29 cellular contexts compared by ENCODE assay signal in the genomic region with DNA sequence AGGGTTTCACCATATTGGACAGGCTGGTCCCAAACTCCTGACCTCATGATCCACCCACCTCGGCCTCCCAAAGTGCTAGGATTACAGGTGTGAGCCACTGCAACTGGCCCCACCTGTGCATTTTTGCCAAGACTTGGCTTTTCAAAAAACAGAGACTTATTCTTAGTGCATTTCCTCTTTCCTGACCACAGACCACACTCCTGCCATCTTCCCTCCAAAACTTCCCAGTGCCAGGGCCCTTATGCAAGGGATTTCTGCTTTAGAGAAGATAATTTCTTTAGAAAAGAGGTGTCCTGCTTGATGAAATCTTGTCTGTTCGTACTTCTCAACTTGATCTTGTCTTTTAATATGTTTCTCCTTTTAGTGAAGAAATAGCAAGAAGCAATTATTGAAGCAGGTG.
"Had no signal": no experiment of that assay in that cellular context is flagged by ENCODE, and none has a peak within 500 bp of the region (broad histone marks: within the 10 kb centered on the region; RNA-seq: fewer than 3 reads in every experiment).

No MANE protein-coding gene starts in this region.

- H3K27me3 ChIP-seq: brain microvascular endothelial cell, colonic mucosa had no signal

- H3K4me1 ChIP-seq: colonic mucosa had no signal

- H3K4me3 ChIP-seq: colonic mucosa, MG63 had no signal

- DNase-seq: activated CD4-positive, alpha-beta memory T cell treated with anti-CD3 and anti-CD28 coated beads, Interleukin-2, amount 10 ng/mL, durations not matched to agents 7 days and 5 days; activated CD4-positive, alpha-beta T cell treated with anti-CD3 and anti-CD28 coated beads for 1 hour; activated CD4-positive, alpha-beta T cell treated with anti-CD3 and anti-CD28 coated beads for 48 hours; activated CD4-positive, CD25-positive, alpha-beta regulatory T cell; activated CD8-positive, alpha-beta memory T cell treated with anti-CD3 and anti-CD28 coated beads for 24 hours; activated effector memory CD4-positive, alpha-beta T cell treated with anti-CD3 and anti-CD28 coated beads, Interleukin-2, amount 50 U/mL, for 16 hours; activated naive CD4-positive, alpha-beta T cell; activated naive CD4-positive, alpha-beta T cell treated with anti-CD3 and anti-CD28 coated beads, Interleukin-2, amount 50 U/mL, for 16 hours; activated naive CD8-positive, alpha-beta T cell treated with anti-CD3 and anti-CD28 coated beads for 36 hours; activated T-cell treated with anti-CD3 and anti-CD28 coated beads, Interleukin-2, amount 50 U/mL, for 1 hour; activated T-cell treated with anti-CD3 and anti-CD28 coated beads, Interleukin-2, amount 50 U/mL, for 72 hours; amniotic stem cell; aorta; brain microvascular endothelial cell; colonic mucosa; Karpas-422; MG63; NCI-H1436 treated with DMSO at 0.1 percent for 48 hours; NCI-H187; NCI-H2029 treated with DMSO at 0.1 percent for 48 hours; NCI-H2171; NCI-H526; NK-92 treated with Interleukin-12 subunit alpha and Interleukin-12 subunit beta, amount 100 ng/mL, for 24 hours; Right ventricle myocardium superior; T-helper 1 cell; T-helper 2 cell; T-helper 9 cell; WERI-Rb-1 had no signal

- H3K9me3 ChIP-seq: colonic mucosa, MG63 had no signal

- H3K36me3 ChIP-seq: brain microvascular endothelial cell, colonic mucosa, MG63, WERI-Rb-1 had no signal

- ATAC-seq: activated T-cell treated with anti-CD3 and anti-CD28 coated beads, Interleukin-2, amount 50 U/mL, for 72 hours; activated T-helper 17 cell treated with anti-CD3 and anti-CD28 coated beads, Interleukin-2, amount 50 U/mL, for 72 hours had no signal

- H3K27ac ChIP-seq: brain microvascular endothelial cell, colonic mucosa had no signal
